Comparison of ENCODE assay signal across 8 cellular contexts in genomic region chr6:28985396-28986164, GRCh38. TPM values are rescaled to one million over a fixed set of nuclear protein-coding genes. Genes with fewer than 3 reads are reported as not detected.
A peak's percentile ranks its signal among the peaks of the same experiment; 100 is the strongest.
DNase-seq lines count a peak whose midpoint lies in the region; ATAC-seq, FAIRE-seq and TF ChIP-seq lines count a peak whose summit lies in the region.

No MANE protein-coding gene starts in this region.

- DNase-seq in DMS153 (lab: John Stamatoyannopoulos, UW), result peak; percentile 95
- DNase-seq in MV-4-11 (lab: John Stamatoyannopoulos, UW), result peak; percentile 88
- peak; percentile 95 for DNase-seq in SK-MEL-5 (ENCODE audit: low read depth, low spot score)
- peak; percentile 92 for DNase-seq in keratinocyte (ENCODE audit: low read depth, low spot score)

- peak overlapping the region; percentile 50 for H3K27ac Mint-ChIP-seq in dendritic cell treated with granulocyte-macrophage colony-stimulating factor and Interleukin-4, amounts not matched to agents 40 ng/mL and 50 ng/mL, for 4 days

- H3K9me1 ChIP-seq in keratinocyte (ENCODE audit: control insufficient read depth, extremely low read depth, insufficient read depth, low read length), result no peaks in the 10 kb centered on the region

- no peaks in the 10 kb centered on the region for H3K79me2 ChIP-seq in keratinocyte (ENCODE audit: control insufficient read depth, insufficient read depth, low read length)

- in situ Hi-C loops in SK-MEL-5 (cut with HindIII; ENCODE audit: low pct_unique_long_range_greater_than_20kb, low sequenced_read_pairs), result no loop called here

- no peak for TF ChIP-seq CTCF in keratinocyte (optimal IDR thresholded peaks at IDR 0.05 in 1 of 3, IDR thresholded peaks at IDR 0.05 in 1 of 3, conservative IDR thresholded peaks at IDR 0.05 in 1 of 3; ENCODE audit: extremely low read depth in 1 of 3, insufficient read depth in 2 of 3, low read length in 3 of 3)

- H3K27me3 ChIP-seq in keratinocyte (ENCODE audit: control insufficient read depth, extremely low read depth, insufficient read depth, low read length), result no peaks in the 10 kb centered on the region

- ATAC-seq in HG03196 (IDR thresholded peaks at IDR 0.05; ENCODE audit: unreplicated experiment) (no peak), GM21786 (IDR thresholded peaks at IDR 0.05; ENCODE audit: unreplicated experiment) (no peak)

- H3K4me1 ChIP-seq in keratinocyte (ENCODE audit: control insufficient read depth, extremely low read depth, insufficient read depth, low read length), result peaks cover 18% of the 10 kb centered on the region

- H3K9me3 ChIP-seq in keratinocyte (ENCODE audit: control insufficient read depth, low read depth, low read length), result no peaks in the 10 kb centered on the region

- H3K4me3 Mint-ChIP-seq in dendritic cell treated with granulocyte-macrophage colony-stimulating factor and Interleukin-4, amounts not matched to agents 40 ng/mL and 50 ng/mL, for 4 days, result peak overlapping the region; percentile 73

- peak; percentile 81 for FAIRE-seq in keratinocyte (lab: Jason Lieb, UNC)

- H3K27ac ChIP-seq in keratinocyte (ENCODE audit: control insufficient read depth, insufficient read depth, low read length), result peak overlapping the region; percentile 89
- peak overlapping the region in 18 of 21 experiments; percentile 34 to 89 (median 79) for H3K27ac ChIP-seq in skin epidermis

- no peaks in the 10 kb centered on the region for H3K36me3 Mint-ChIP-seq in dendritic cell treated with granulocyte-macrophage colony-stimulating factor and Interleukin-4, amounts not matched to agents 40 ng/mL and 50 ng/mL, for 4 days (ENCODE audit: low read depth)

- no peaks in the 10 kb centered on the region for H3K9me3 Mint-ChIP-seq in dendritic cell treated with granulocyte-macrophage colony-stimulating factor and Interleukin-4, amounts not matched to agents 40 ng/mL and 50 ng/mL, for 4 days

- peaks cover 31% of the 10 kb centered on the region for H3K27me3 Mint-ChIP-seq in dendritic cell treated with granulocyte-macrophage colony-stimulating factor and Interleukin-4, amounts not matched to agents 40 ng/mL and 50 ng/mL, for 4 days

- dilution Hi-C loops in keratinocyte (cut with MboI; ENCODE audit: extremely low pct_ligation_motif_present, low sequenced_read_pairs), result no loop called here

- H3K4me2 ChIP-seq in keratinocyte (ENCODE audit: control insufficient read depth, extremely low read depth, insufficient read depth, low read depth, low read length), result peak overlapping the region; percentile 84

- H4K20me1 ChIP-seq in keratinocyte (ENCODE audit: control insufficient read depth, extremely low read depth, insufficient read depth, low read length), result no peaks in the 10 kb centered on the region

- peaks cover 16% of the 10 kb centered on the region for H3K4me1 Mint-ChIP-seq in dendritic cell treated with granulocyte-macrophage colony-stimulating factor and Interleukin-4, amounts not matched to agents 40 ng/mL and 50 ng/mL, for 4 days (ENCODE audit: low read depth)

- peak overlapping the region; percentile 93 for H2AFZ ChIP-seq in keratinocyte (ENCODE audit: control insufficient read depth, low read length)

- intact Hi-C loops in dendritic cell treated with granulocyte-macrophage colony-stimulating factor and Interleukin-4, amounts not matched to agents 40 ng/mL and 50 ng/mL, for 4 days (cut with micrococcal nuclease), result loop anchor here (10.0 kb wide), 2 partner anchors 61 to 121 kb away; partner anchors contain the start of gene TRIM27

- H3K4me3 ChIP-seq in keratinocyte (ENCODE audit: control insufficient read depth in 2 of 3, extremely low read depth in 1 of 3, insufficient read depth in 2 of 3, low read depth in 1 of 3, low read length in 3 of 3) (peak overlapping the region; percentile 34 to 64 (median 44)), skin epidermis (peak overlapping the region; percentile 24 to 56 (median 40))

- no peaks in the 10 kb centered on the region for H3K36me3 ChIP-seq in keratinocyte (ENCODE audit: control insufficient read depth in 2 of 2, extremely low read depth in 1 of 2, insufficient read depth in 2 of 2, low read length in 2 of 2)

- peak overlapping the region; percentile 77 for H3K9ac ChIP-seq in keratinocyte (ENCODE audit: control insufficient read depth, extremely low read depth, insufficient read depth, low read length)

RNA-seq across cellular contexts. Expression of gene ZNF311, which starts 19.5 kb away (rescaled TPM):
- total RNA-seq in SK-MEL-5 (2014; rRNA removed; shearing (Covaris generic)), result not detected in 2 replicates
- not detected in 2 replicates for polyA plus RNA-seq in SK-MEL-5 (2015; cell fraction: cytosol; rRNA removed)
- not detected in 2 replicates for polyA plus RNA-seq in SK-MEL-5 (2015; cell fraction: nucleus; rRNA removed)
- 1.7 to 2.7 TPM (median 2.6 TPM) in 3 replicates for polyA plus RNA-seq in keratinocyte
- 1.8 TPM for polyA plus RNA-seq in keratinocyte (2011; ENCODE audit: low read depth)
- polyA plus RNA-seq in keratinocyte (2011; cell fraction: cytosol; rRNA removed), result 1.0 and 1.7 TPM in 2 replicates
- 5.2 and 5.4 TPM in 2 replicates for polyA plus RNA-seq in keratinocyte (2011; cell fraction: nucleus; rRNA removed)
- polyA plus RNA-seq in keratinocyte (2012; ENCODE audit: low replicate concordance), result 0.87 and 1.5 TPM in 2 replicates
- polyA minus RNA-seq in keratinocyte, result 1.5 to 1.8 TPM (median 1.6 TPM) in 3 replicates
- not detected for polyA minus RNA-seq in keratinocyte (2011; cell fraction: cytosol; rRNA and poly(A)+ RNA removed)
- polyA minus RNA-seq in keratinocyte (2011; cell fraction: nucleus; rRNA and poly(A)+ RNA removed), result 0.84 and 1.9 TPM in 2 replicates

RNA-seq across cellular contexts. Expression of gene OR2W1, which starts 59.4 kb away (rescaled TPM):
- not detected in 2 replicates for total RNA-seq in SK-MEL-5 (2014; rRNA removed; shearing (Covaris generic))
- not detected in 2 replicates for polyA plus RNA-seq in SK-MEL-5 (2015; cell fraction: cytosol; rRNA removed)
- polyA plus RNA-seq in SK-MEL-5 (2015; cell fraction: nucleus; rRNA removed), result not detected in 2 replicates
- not detected in 3 replicates for polyA plus RNA-seq in keratinocyte
- not detected for polyA plus RNA-seq in keratinocyte (2011; ENCODE audit: low read depth)
- not detected in 2 replicates for polyA plus RNA-seq in keratinocyte (2011; cell fraction: cytosol; rRNA removed)
- polyA plus RNA-seq in keratinocyte (2011; cell fraction: nucleus; rRNA removed), result not detected in 2 replicates
- not detected in 2 replicates for polyA plus RNA-seq in keratinocyte (2012; ENCODE audit: low replicate concordance)
- not detected in 3 replicates for polyA minus RNA-seq in keratinocyte
- not detected for polyA minus RNA-seq in keratinocyte (2011; cell fraction: cytosol; rRNA and poly(A)+ RNA removed)
- polyA minus RNA-seq in keratinocyte (2011; cell fraction: nucleus; rRNA and poly(A)+ RNA removed), result not detected in 2 replicates
